11 cellular contexts compared by ENCODE assay signal in genomic region chr10:126930506-126931458, GRCh38. TPM values are rescaled to one million over a fixed set of nuclear protein-coding genes. Genes with fewer than 3 reads are reported as not detected.
DNase-seq lines count a peak whose midpoint lies in the region; ATAC-seq and TF ChIP-seq lines count a peak whose summit lies in the region.
"Had no signal": no experiment of that assay in that cellular context is flagged by ENCODE, and none has a peak within 500 bp of the region (broad histone marks: within the 10 kb centered on the region; RNA-seq: fewer than 3 reads in every experiment).

No MANE protein-coding gene starts in this region.

- peak overlapping the region; percentile 93 for H3K4me2 ChIP-seq in fibroblast of lung (ENCODE audit: extremely low read depth, insufficient read depth, low read length)
- H3K4me2 ChIP-seq in mesenchymal stem cell (ENCODE audit: low read length, poor library complexity, severe bottlenecking), result no peak overlapping the region

- H3K18ac ChIP-seq in mesenchymal stem cell (ENCODE audit: low read depth in 1 of 2, low read length in 2 of 2), result no peak overlapping the region

- intact Hi-C loops in stomach (cut with DNase I; ENCODE audit: low total_unique reads), result no loop called here

- H3K79me1 ChIP-seq in mesenchymal stem cell (replicated peaks; ENCODE audit: low read length, poor library complexity, severe bottlenecking), result peaks cover 55% of the 10 kb centered on the region

- peaks cover 24% of the 10 kb centered on the region for H3K36me3 Mint-ChIP-seq in HFFc6 (ENCODE audit: low read depth)
- H3K36me3 Mint-ChIP-seq: memory B cell had no signal

- TF ChIP-seq CTCF in HFFc6 (IDR thresholded peaks at IDR 0.05) (no peak), fibroblast of lung (conservative IDR thresholded peaks at IDR 0.05 in 1 of 2, IDR thresholded peaks at IDR 0.05 in 1 of 2; ENCODE audit: low read depth in 1 of 2, low read length in 2 of 2) (peak in 1 of 2 donors; percentile 26), stomach (IDR thresholded peaks at IDR 0.05) (no peak)

- H3K9me3 ChIP-seq in fibroblast of lung (ENCODE audit: control insufficient read depth, insufficient read depth, low read depth, low read length) (no peaks in the 10 kb centered on the region), mesenchymal stem cell (ENCODE audit: control insufficient read depth, low read length) (no peaks in the 10 kb centered on the region), stomach (no peaks in the 10 kb centered on the region)

- H3K36me3 ChIP-seq in fibroblast of lung (ENCODE audit: control insufficient read depth, insufficient read depth, low read length), result peaks cover 2% of the 10 kb centered on the region
- peaks cover 38 to 40% of the 10 kb centered on the region in 2 experiments for H3K36me3 ChIP-seq in mesenchymal stem cell (ENCODE audit: control insufficient read depth in 1 of 2, insufficient read depth in 2 of 2, low read depth in 1 of 2, low read length in 2 of 2)
- H3K36me3 ChIP-seq in stomach, result peaks cover 7 to 30% (median 25%) of the 10 kb centered on the region in 4 donors

- no peak for TF ChIP-seq EP300 in stomach (IDR thresholded peaks at IDR 0.05)

- H3K14ac ChIP-seq in mesenchymal stem cell (ENCODE audit: low read length in 2 of 2), result peak overlapping the region in 1 of 2 experiments; percentile 41

- H3K27ac Mint-ChIP-seq in HFFc6, result no peak overlapping the region
- H3K27ac Mint-ChIP-seq: activated CD4-positive, alpha-beta T cell treated with anti-CD3 and anti-CD28 coated beads for 36 hours; activated T-cell treated with anti-CD3 and anti-CD28 coated beads, Interleukin-2, amount 50 U/mL, for 72 hours; memory B cell had no signal

- H2AFZ ChIP-seq in fibroblast of lung (ENCODE audit: low read length) (no peak overlapping the region), mesenchymal stem cell (ENCODE audit: low read depth, low read length) (no peak overlapping the region)

- H2BK15ac ChIP-seq in mesenchymal stem cell (ENCODE audit: low read depth, poor library complexity, severe bottlenecking), result no peak overlapping the region

- H4K8ac ChIP-seq in mesenchymal stem cell (ENCODE audit: low read length), result no peak overlapping the region

- H4K20me1 ChIP-seq in fibroblast of lung (ENCODE audit: control insufficient read depth, extremely low read depth, insufficient read depth, low read length), result no peaks in the 10 kb centered on the region

- H3K4me3 ChIP-seq in fibroblast of lung (replicated peaks in 1 of 4; ENCODE audit: control extremely low read depth in 1 of 4, insufficient read depth in 1 of 4, low read depth in 3 of 4, low read length in 4 of 4) (peak overlapping the region in 3 of 4 experiments; percentile 17 to 46 (median 22)), mesenchymal stem cell (ENCODE audit: insufficient read depth in 1 of 2, low read depth in 1 of 2, low read length in 2 of 2) (peak overlapping the region in 1 of 2 experiments; percentile 77), stomach (peak overlapping the region in 3 of 4 donors; percentile 13 to 27 (median 15))

- ATAC-seq in HG03135 (IDR thresholded peaks at IDR 0.05; ENCODE audit: unreplicated experiment) (no peak), HG03520 (IDR thresholded peaks at IDR 0.05; ENCODE audit: unreplicated experiment) (no peak), HG02885 (IDR thresholded peaks at IDR 0.05; ENCODE audit: poor library complexity, unreplicated experiment) (no peak)
- ATAC-seq: activated CD4-positive, alpha-beta T cell treated with anti-CD3 and anti-CD28 coated beads for 36 hours; activated T-cell treated with anti-CD3 and anti-CD28 coated beads, Interleukin-2, amount 50 U/mL, for 72 hours had no signal

- H3K27me3 Mint-ChIP-seq in HFFc6 (ENCODE audit: insufficient read depth), result peaks cover 2% of the 10 kb centered on the region; the same call in 1 of the 2 replicates
- H3K27me3 Mint-ChIP-seq: activated CD4-positive, alpha-beta T cell treated with anti-CD3 and anti-CD28 coated beads for 36 hours; memory B cell had no signal

- H3K27me3 ChIP-seq in fibroblast of lung (ENCODE audit: control insufficient read depth, insufficient read depth, low read length), result no peaks in the 10 kb centered on the region
- no peaks in the 10 kb centered on the region for H3K27me3 ChIP-seq in mesenchymal stem cell (ENCODE audit: control insufficient read depth in 1 of 2, insufficient read depth in 1 of 2, low read length in 2 of 2)
- no peaks in the 10 kb centered on the region for H3K27me3 ChIP-seq in stomach

- peak overlapping the region; percentile 66 for H3K4me3 Mint-ChIP-seq in HFFc6
- H3K4me3 Mint-ChIP-seq: activated CD4-positive, alpha-beta T cell treated with anti-CD3 and anti-CD28 coated beads for 36 hours; activated T-cell treated with anti-CD3 and anti-CD28 coated beads, Interleukin-2, amount 50 U/mL, for 72 hours; memory B cell had no signal

- H3K9ac ChIP-seq in fibroblast of lung (ENCODE audit: insufficient read depth, low read length), result no peak overlapping the region
- H3K9ac ChIP-seq in mesenchymal stem cell (ENCODE audit: low read length), result peak overlapping the region; percentile 69

- no peak for TF ChIP-seq POLR2A in stomach (IDR thresholded peaks at IDR 0.05)

- no peak overlapping the region for H2AK5ac ChIP-seq in mesenchymal stem cell (ENCODE audit: low read length, severe bottlenecking)

- H4K91ac ChIP-seq in mesenchymal stem cell (ENCODE audit: low read length), result no peak overlapping the region

- H3K79me2 ChIP-seq in fibroblast of lung (ENCODE audit: control insufficient read depth, insufficient read depth, low read length), result peaks cover 43% of the 10 kb centered on the region

- H3K4ac ChIP-seq in mesenchymal stem cell (ENCODE audit: low read depth in 1 of 2, low read length in 2 of 2), result no peak overlapping the region

- DNase-seq in HFFc6 (no peak), fibroblast of lung (ENCODE audit: low read depth in 2 of 2) (peak in 1 of 2 donors; percentile 72), mesenchymal stem cell (no peak), stomach (no peak), NCI-H146 treated with DMSO at 0.1 percent for 48 hours (lab: John Stamatoyannopoulos, UW; ENCODE audit: unreplicated experiment) (no peak)
- DNase-seq: activated CD4-positive, alpha-beta T cell treated with anti-CD3 and anti-CD28 coated beads for 36 hours; activated T-cell treated with anti-CD3 and anti-CD28 coated beads, Interleukin-2, amount 50 U/mL, for 72 hours had no signal

- no peak overlapping the region for H2BK120ac ChIP-seq in mesenchymal stem cell (ENCODE audit: low read depth, low read length)

- H3K4me1 ChIP-seq in fibroblast of lung (ENCODE audit: control insufficient read depth, extremely low read depth, insufficient read depth, low read length) (peaks cover 6% of the 10 kb centered on the region), mesenchymal stem cell (ENCODE audit: control insufficient read depth, insufficient read depth, low read depth, low read length) (peaks cover 9% of the 10 kb centered on the region), stomach (peaks cover 13 to 36% (median 27%) of the 10 kb centered on the region in 4 donors)

- WGBS in mesenchymal stem cell, result 92% methylated on average over 16 of the region's 17 CpGs
- WGBS in stomach, 5 donors, result 59 to 78% (median 73%) methylated on average over 15 to 17 of the region's 17 CpGs

- H3K9me3 Mint-ChIP-seq in HFFc6, result no peaks in the 10 kb centered on the region
- H3K9me3 Mint-ChIP-seq: activated T-cell treated with anti-CD3 and anti-CD28 coated beads, Interleukin-2, amount 50 U/mL, for 72 hours had no signal

- H3K4me1 Mint-ChIP-seq in HFFc6 (ENCODE audit: low read depth), result peaks cover 41% of the 10 kb centered on the region
- H3K4me1 Mint-ChIP-seq: activated CD4-positive, alpha-beta T cell treated with anti-CD3 and anti-CD28 coated beads for 36 hours; memory B cell had no signal

- no peak overlapping the region for H2BK12ac ChIP-seq in mesenchymal stem cell (ENCODE audit: low read length in 2 of 2)

- peak overlapping the region; percentile 11 for H3K27ac ChIP-seq in fibroblast of lung (ENCODE audit: insufficient read depth, low read length)
- H3K27ac ChIP-seq in mesenchymal stem cell (ENCODE audit: low read length, poor library complexity, severe bottlenecking), result no peak overlapping the region
- peak overlapping the region in 1 of 5 donors; percentile 10 for H3K27ac ChIP-seq in stomach

- H3K23ac ChIP-seq in mesenchymal stem cell (ENCODE audit: low read length in 2 of 2), result no peak overlapping the region

- no peak overlapping the region for H2BK5ac ChIP-seq in mesenchymal stem cell (ENCODE audit: low read depth, low read length, poor library complexity, severe bottlenecking)

RNA-seq across cellular contexts. Expression of gene DOCK1, which starts 25.6 kb away (rescaled TPM):
- 10 to 100 TPM; 50.6 to 59.9 (median 54.7) TPM for total RNA-seq in HFFc6 (2021; fragmentation: NEBNext Ultra II Directional; extraction: Animal tissue kit (Norgen Biotek cat#: 25700))
- total RNA-seq in fibroblast of lung, result 74.7 and 91.0 TPM in 2 replicates
- polyA plus RNA-seq in fibroblast of lung, result 20.5 and 27.2 TPM in 2 replicates
- polyA plus RNA-seq in fibroblast of lung (2012), result 38.7 and 41.6 TPM in 2 replicates
- polyA minus RNA-seq in fibroblast of lung (ENCODE audit: low replicate concordance), result 33.3 and 69.0 TPM in 2 replicates
- polyA plus RNA-seq in mesenchymal stem cell (2013, experiment 1 of 2), result 38.9 TPM
- 38.5 TPM for polyA plus RNA-seq in mesenchymal stem cell (2013, experiment 2 of 2)
- total RNA-seq in stomach, result 100 to 1,000 TPM in 1 of 5 donors, 10 to 100 TPM in 4; 30.0 to 114 (median 40.3) TPM
- polyA plus RNA-seq in stomach, result 10 to 100 TPM in 2 of 3 donors, 1 to 10 TPM in 1; 8.4 to 15.6 (median 11.1) TPM
